In genomic region chr11:108193725-108194124, GRCh38 we compare ENCODE assay signal across 2 cellular contexts.
TF ChIP-seq lines count a peak whose summit lies in the region.

No MANE protein-coding gene starts in this region.

TF ChIP-seq in A549, 52 proteins besides CTCF, POLR2A, EP300 and RAD21:
- TF ChIP-seq MAFK (IDR thresholded peaks at IDR 0.05; ENCODE audit: partially characterized antibody) (peak; percentile 78), CEBPB (IDR thresholded peaks at IDR 0.05) (no peak), ZFP36 (IDR thresholded peaks at IDR 0.05; ENCODE audit: borderline replicate concordance, partially characterized antibody) (no peak)
- TF ChIP-seq, protein P1, sequence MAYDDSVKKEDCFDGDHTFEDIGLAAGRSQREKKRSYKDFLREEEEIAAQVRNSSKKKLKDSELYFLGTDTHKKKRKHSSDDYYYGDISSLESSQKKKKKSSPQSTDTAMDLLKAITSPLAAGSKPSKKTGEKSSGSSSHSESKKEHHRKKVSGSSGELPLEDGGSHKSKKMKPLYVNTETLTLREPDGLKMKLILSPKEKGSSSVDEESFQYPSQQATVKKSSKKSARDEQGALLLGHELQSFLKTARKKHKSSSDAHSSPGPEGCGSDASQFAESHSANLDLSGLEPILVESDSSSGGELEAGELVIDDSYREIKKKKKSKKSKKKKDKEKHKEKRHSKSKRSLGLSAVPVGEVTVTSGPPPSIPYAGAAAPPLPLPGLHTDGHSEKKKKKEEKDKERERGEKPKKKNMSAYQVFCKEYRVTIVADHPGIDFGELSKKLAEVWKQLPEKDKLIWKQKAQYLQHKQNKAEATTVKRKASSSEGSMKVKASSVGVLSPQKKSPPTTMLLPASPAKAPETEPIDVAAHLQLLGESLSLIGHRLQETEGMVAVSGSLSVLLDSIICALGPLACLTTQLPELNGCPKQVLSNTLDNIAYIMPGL (CRISPR knock-in tag; IDR thresholded peaks at IDR 0.05; ENCODE audit: borderline replicate concordance): no peak
TF ChIP-seq in A549: peak in this region for 1.

TF ChIP-seq in IMR-90, 13 proteins besides CTCF, POLR2A, EP300 and RAD21:
- no peak for TF ChIP-seq CEBPB (IDR thresholded peaks at IDR 0.05; ENCODE audit: low read depth, low read length)
- peak; percentile 89 for TF ChIP-seq MAFK (IDR thresholded peaks at IDR 0.05; ENCODE audit: low read depth, low read length)
